In the genomic region with DNA sequence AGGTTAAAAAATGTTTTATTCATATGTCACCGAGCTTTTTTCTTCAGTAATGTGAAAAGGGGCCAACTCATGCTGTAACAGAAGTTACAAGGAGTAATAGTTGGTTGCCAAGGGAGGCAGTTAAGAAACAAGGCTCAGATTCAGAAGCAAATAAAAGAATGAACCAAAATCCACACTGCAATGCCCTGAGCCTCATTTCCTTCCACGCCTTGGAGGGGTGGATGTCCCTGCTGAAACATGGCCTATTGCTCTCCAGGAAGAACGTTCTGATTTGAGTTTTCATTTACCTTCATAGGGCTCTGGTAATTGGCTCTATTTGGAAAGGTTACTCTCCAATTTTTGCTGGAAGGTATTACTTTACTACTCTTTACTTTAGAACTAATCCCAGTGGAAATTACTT, we compare ENCODE assay signal across 15 cellular contexts. TPM values are rescaled to one million over a fixed set of nuclear protein-coding genes. Genes with fewer than 3 reads are reported as not detected.
DNase-seq lines count a peak whose midpoint lies in the region; ATAC-seq and TF ChIP-seq lines count a peak whose summit lies in the region.
"Had no signal": no experiment of that assay in that cellular context is flagged by ENCODE, and none has a peak within 500 bp of the region (broad histone marks: within the 10 kb centered on the region; RNA-seq: fewer than 3 reads in every experiment).

No MANE protein-coding gene starts in this region.

- H3K79me2 ChIP-seq in GM23248 (ENCODE audit: insufficient read depth): no peaks in the 10 kb centered on the region

- DNase-seq in GM23248: peak; percentile 58
- DNase-seq in fibroblast of the aortic adventitia (ENCODE audit: low read depth): peak; percentile 34
- no peak for DNase-seq in left lobe of liver (ENCODE audit: low spot score)
- DNase-seq in sciatic nerve (ENCODE audit: low spot score): no peak
- no peak for DNase-seq in adrenal gland
- no peak for DNase-seq in DMS79 treated with DMSO at 0.1 percent for 48 hours (lab: John Stamatoyannopoulos, UW)
- DNase-seq in NCI-H1048 (lab: John Stamatoyannopoulos, UW): no peak
- DNase-seq: Caco-2; CD4-positive, alpha-beta T cell; GDM1; IMR-90 had no signal

- in situ Hi-C loops in GM23248 (cut with MboI): no loop called here

- ATAC-seq in left lobe of liver (peak; percentile 33), sciatic nerve (peak; percentile 28), HG02852 (IDR thresholded peaks at IDR 0.05; ENCODE audit: unreplicated experiment) (no peak)
- ATAC-seq: K562 had no signal

- TF ChIP-seq CTCF in fibroblast of the aortic adventitia (IDR thresholded peaks at IDR 0.05; ENCODE audit: insufficient read depth, low read length) (no peak), adrenal gland (IDR thresholded peaks at IDR 0.05) (no peak)

- H3K4me3 ChIP-seq in GM23248 (no peak overlapping the region), fibroblast of the aortic adventitia (ENCODE audit: low read depth, low read length) (no peak overlapping the region), adrenal gland (no peak overlapping the region)
- H3K4me3 ChIP-seq: HAP-1, K562 had no signal

- H3K9ac ChIP-seq in GM23248: no peak overlapping the region

- no peak overlapping the region for H3K4me2 ChIP-seq in GM23248 (ENCODE audit: unreplicated experiment)

- H3K9me2 ChIP-seq in GM23248 (ENCODE audit: insufficient read depth): no peaks in the 10 kb centered on the region

- WGBS in GM23248 (ENCODE audit: low coverage in 1 of 2, low lambda C conversion rate in 2 of 2, missing lambda C conversion rate in 2 of 2), 2 experiments: 28 to 30% methylated on average over 3 of the region's 3 CpGs
- WGBS in adrenal gland, 4 donors: 81 to 88% (median 84%) methylated on average over 3 of the region's 3 CpGs

- no peaks in the 10 kb centered on the region for H3F3A ChIP-seq in GM23248 (ENCODE audit: insufficient read depth)

- H3K9me3 ChIP-seq in GM23248 (ENCODE audit: low read depth) (no peaks in the 10 kb centered on the region), adrenal gland (replicated peaks in 1 of 3) (no peaks in the 10 kb centered on the region)
- H3K9me3 ChIP-seq: Caco-2, HAP-1 had no signal

- no peaks in the 10 kb centered on the region for H4K20me1 ChIP-seq in GM23248 (ENCODE audit: insufficient read depth)

- H3K36me3 ChIP-seq in GM23248 (ENCODE audit: low read depth): no peaks in the 10 kb centered on the region
- no peaks in the 10 kb centered on the region for H3K36me3 ChIP-seq in adrenal gland (replicated peaks in 1 of 2)
- H3K36me3 ChIP-seq: HAP-1 had no signal

- H3K4me1 ChIP-seq in GM23248 (ENCODE audit: insufficient read depth): no peaks in the 10 kb centered on the region
- H3K4me1 ChIP-seq in adrenal gland (replicated peaks in 1 of 2): peaks cover 5 to 11% of the 10 kb centered on the region in 2 donors
- H3K4me1 ChIP-seq: Caco-2, HAP-1 had no signal

- H3K27me3 ChIP-seq in GM23248 (replicated peaks; ENCODE audit: insufficient read depth) (no peaks in the 10 kb centered on the region), adrenal gland (no peaks in the 10 kb centered on the region)

- intact Hi-C loops in sciatic nerve (cut with DNase I) (no loop called here), adrenal gland (cut with DNase I) (no loop called here)

- H2AFZ ChIP-seq in GM23248: peak overlapping the region; percentile 32; the same call in 1 of the 2 replicates

- TF ChIP-seq POLR2A in adrenal gland (IDR thresholded peaks at IDR 0.05): no peak

- no peak overlapping the region for H3K27ac ChIP-seq in GM23248
- no peak overlapping the region for H3K27ac ChIP-seq in adrenal gland
- H3K27ac ChIP-seq: C4-2B had no signal

RNA-seq across cellular contexts. Expression of a gene that starts 24.4 kb away (rescaled TPM):
- 1.8 and 13.0 TPM in 2 replicates for total RNA-seq in GM23248 (2014; rRNA removed; shearing (Covaris generic))
- polyA plus RNA-seq in GM23248 (2016; fragmentation: Nextera tagmentation; extraction: Ambion mirVana) (12.1 and 13.5 TPM in 2 replicates), adrenal gland (10 to 100 TPM in 1 of 3 donors, 1 to 10 TPM in 2; 1.5 to 29.9 (median 3.0) TPM)
- total RNA-seq in fibroblast of the aortic adventitia (ENCODE audit: low replicate concordance) (1.2 and 2.4 TPM in 2 replicates), left lobe of liver (5.4 TPM), sciatic nerve (5.6 TPM), adrenal gland (10 to 100 TPM in 5 of 8 donors, 1 to 10 TPM in 3; 2.2 to 24.3 (median 14.3) TPM)

Comparison
In these comparisons a context has a peak if more than half of its experiments do, and no peak if none do; other contexts are left out.
1. DNase-seq: peak in GM23248 (single experiment) and fibroblast of the aortic adventitia (single experiment); none in left lobe of liver (single experiment), sciatic nerve (single experiment), adrenal gland (0 of 7), DMS79 treated with DMSO at 0.1 percent for 48 hours (single experiment) and NCI-H1048 (single experiment).